In genomic region chr17:3865166-3865565, GRCh38 we compare ENCODE assay signal across 14 cellular contexts. TPM values are rescaled to one million over a fixed set of nuclear protein-coding genes. Genes with fewer than 3 reads are reported as not detected.
DNase-seq lines count a peak whose midpoint lies in the region; ATAC-seq, FAIRE-seq and TF ChIP-seq lines count a peak whose summit lies in the region.
"Had no signal": no experiment of that assay in that cellular context is flagged by ENCODE, and none has a peak within 500 bp of the region (broad histone marks: within the 10 kb centered on the region; RNA-seq: fewer than 3 reads in every experiment).

No MANE protein-coding gene starts in this region.

- H3K27me3 Mint-ChIP-seq in stimulated activated memory B cell treated with anti-CD40 and anti-IgM and Interleukin-4, amounts not matched to agents 10 μg/mL and 1 μg/mL and 100 μg/mL, for 72 hours: no peaks in the 10 kb centered on the region

- H3K27ac ChIP-seq in right cardiac atrium (ENCODE audit: low read length): no peak overlapping the region

- H3K36me3 Mint-ChIP-seq in stimulated activated memory B cell treated with anti-CD40 and anti-IgM and Interleukin-4, amounts not matched to agents 10 μg/mL and 1 μg/mL and 100 μg/mL, for 72 hours: peaks cover 13% of the 10 kb centered on the region

- H3K4me1 Mint-ChIP-seq in stimulated activated memory B cell treated with anti-CD40 and anti-IgM and Interleukin-4, amounts not matched to agents 10 μg/mL and 1 μg/mL and 100 μg/mL, for 72 hours: no peaks in the 10 kb centered on the region

- H3K27me3 ChIP-seq in right cardiac atrium (ENCODE audit: control insufficient read depth, insufficient read depth): no peaks in the 10 kb centered on the region
- H3K27me3 ChIP-seq: transverse colon had no signal

- ATAC-seq in right cardiac atrium: peak; percentile 61 to 68
- no peak for ATAC-seq in stimulated activated memory B cell treated with anti-CD40 and anti-IgM and Interleukin-4, amounts not matched to agents 10 μg/mL and 1 μg/mL and 100 μg/mL, for 72 hours
- no peak for ATAC-seq in GM21825 (IDR thresholded peaks at IDR 0.05; ENCODE audit: unreplicated experiment)
- ATAC-seq in GM21737 (IDR thresholded peaks at IDR 0.05; ENCODE audit: unreplicated experiment): no peak
- ATAC-seq: HCT116 had no signal

- peak; percentile 82 for DNase-seq in H54 (ENCODE audit: insufficient read length, low spot score)
- DNase-seq in T1000 (lab: John Stamatoyannopoulos, UW): peak; percentile 73
- DNase-seq in right cardiac atrium: peak; percentile 71 to 78 (median 71)
- DNase-seq in activated gamma-delta T cell treated with Interleukin-2 at 50 U/mL for 16 hours: no peak
- DNase-seq in stimulated activated CD4-positive, alpha-beta T cell treated with anti-CD3 and anti-CD28 coated beads, Interleukin-2, amount 100 ng/mL, for 24 hours: no peak
- DNase-seq: DMS153, NCI-H1436 treated with DMSO at 0.1 percent for 48 hours, NCI-H748 treated with DMSO at 0.1 percent for 48 hours, transverse colon had no signal

- H3K4me3 Mint-ChIP-seq in stimulated activated memory B cell treated with anti-CD40 and anti-IgM and Interleukin-4, amounts not matched to agents 10 μg/mL and 1 μg/mL and 100 μg/mL, for 72 hours: no peak overlapping the region

- intact Hi-C loops in right cardiac atrium (cut with DNase I): loop anchor here in 2 of 4 donors (5.0 to 10.0 kb wide), 2 partner anchors 47 to 140 kb away; no protein-coding TSS in a partner anchor

- H3K27ac Mint-ChIP-seq in stimulated activated memory B cell treated with anti-CD40 and anti-IgM and Interleukin-4, amounts not matched to agents 10 μg/mL and 1 μg/mL and 100 μg/mL, for 72 hours: peak overlapping the region; percentile 13

- H3K9me3 ChIP-seq in right cardiac atrium (ENCODE audit: control insufficient read depth, low read length): no peaks in the 10 kb centered on the region
- H3K9me3 ChIP-seq: transverse colon had no signal

- H3K9me3 Mint-ChIP-seq in stimulated activated memory B cell treated with anti-CD40 and anti-IgM and Interleukin-4, amounts not matched to agents 10 μg/mL and 1 μg/mL and 100 μg/mL, for 72 hours: no peaks in the 10 kb centered on the region

- FAIRE-seq in H54 (lab: Jason Lieb, UNC): peak; percentile 62

- no peak for TF ChIP-seq POLR2A in H54 (IDR thresholded peaks at IDR 0.05; ENCODE audit: low read depth, low read length)

- WGBS in right cardiac atrium: 74% methylated on average over 8 of the region's 8 CpGs

- no peaks in the 10 kb centered on the region for H3K4me1 ChIP-seq in right cardiac atrium (ENCODE audit: control insufficient read depth, insufficient read depth, low read length)

- no peak overlapping the region for H3K4me3 ChIP-seq in right cardiac atrium (ENCODE audit: low read length)
- H3K4me3 ChIP-seq: smooth muscle cell, transverse colon had no signal

RNA-seq across cellular contexts. Expression of gene NCBP3, which starts 19.1 kb away (rescaled TPM):
- 10 to 100 TPM; 24.7 to 33.5 (median 27.1) TPM for total RNA-seq in right cardiac atrium
- 13.9 TPM for polyA plus RNA-seq in right cardiac atrium

RNA-seq across cellular contexts. Expression of gene CAMKK1, which starts 27.7 kb away (rescaled TPM):
- 1 to 10 TPM; 4.2 to 6.7 (median 6.0) TPM for total RNA-seq in right cardiac atrium
- polyA plus RNA-seq in right cardiac atrium: 4.5 TPM

RNA-seq across cellular contexts. Expression of gene P2RX1, which starts 51.1 kb away (rescaled TPM):
- 1 to 10 TPM in 3 of 4 donors, under 1 TPM in 1; 0.74 to 3.8 (median 1.4) TPM for total RNA-seq in right cardiac atrium
- polyA plus RNA-seq in right cardiac atrium: 1.1 TPM

Comparison
In these comparisons a context has a peak if more than half of its experiments do, and no peak if none do; other contexts are left out.
1. DNase-seq: peak in H54 (single experiment), T1000 (single experiment) and right cardiac atrium (3 of 3); none in activated gamma-delta T cell treated with Interleukin-2 at 50 U/mL for 16 hours (single experiment) and stimulated activated CD4-positive, alpha-beta T cell treated with anti-CD3 and anti-CD28 coated beads, Interleukin-2, amount 100 ng/mL, for 24 hours (0 of 2).
2. ATAC-seq: peak in right cardiac atrium (2 of 2); none in stimulated activated memory B cell treated with anti-CD40 and anti-IgM and Interleukin-4, amounts not matched to agents 10 μg/mL and 1 μg/mL and 100 μg/mL, for 72 hours (single experiment), GM21825 (single experiment) and GM21737 (single experiment).